Comparison of ENCODE assay signal across 1 cellular context in the genomic region with DNA sequence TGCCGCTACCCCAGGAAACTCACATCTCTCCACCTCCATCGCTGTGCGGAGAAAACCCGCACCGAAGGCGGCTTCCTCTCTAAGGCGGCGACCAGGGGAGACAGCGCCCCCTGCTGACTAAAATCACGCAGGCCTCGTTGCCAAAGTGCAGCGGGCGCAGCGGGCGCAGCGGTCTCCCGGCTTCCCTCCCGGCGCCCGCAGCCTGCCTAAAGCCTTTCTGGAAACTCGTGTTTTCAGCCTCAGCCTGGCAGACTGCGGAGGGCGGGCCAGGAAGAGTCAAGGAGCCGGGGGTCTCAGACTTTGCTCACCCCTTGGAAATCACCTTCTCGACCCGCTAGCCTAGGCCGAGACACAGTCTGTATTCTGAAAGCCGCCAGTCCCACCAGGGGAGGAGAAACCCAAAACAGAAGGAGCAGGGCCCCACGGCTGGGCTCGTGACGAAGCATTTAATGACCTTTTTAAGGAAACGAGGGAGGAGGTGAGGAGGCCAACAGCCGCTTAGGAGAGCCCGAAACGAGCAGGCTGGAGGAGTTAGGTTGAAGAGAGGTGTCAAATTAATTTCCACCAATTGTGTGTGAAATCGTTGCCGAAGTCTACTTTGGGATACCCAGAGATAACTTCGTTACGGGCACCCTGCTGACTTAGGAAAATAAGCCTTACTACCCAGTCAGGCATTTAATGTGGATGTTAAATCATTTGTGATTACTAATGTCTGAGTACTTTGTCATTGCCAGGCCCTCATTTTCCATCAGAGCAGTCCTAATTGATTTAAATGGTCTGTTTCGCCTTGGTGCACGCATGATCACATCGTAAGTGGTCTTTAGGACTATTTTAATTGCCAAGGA.
TF ChIP-seq lines count a peak whose summit lies in the region.

No MANE protein-coding gene starts in this region.

TF ChIP-seq in HEK293, 187 proteins besides CTCF, POLR2A, EP300 and RAD21 (continued from another document and continues in another):
- TF ChIP-seq, protein P1, sequence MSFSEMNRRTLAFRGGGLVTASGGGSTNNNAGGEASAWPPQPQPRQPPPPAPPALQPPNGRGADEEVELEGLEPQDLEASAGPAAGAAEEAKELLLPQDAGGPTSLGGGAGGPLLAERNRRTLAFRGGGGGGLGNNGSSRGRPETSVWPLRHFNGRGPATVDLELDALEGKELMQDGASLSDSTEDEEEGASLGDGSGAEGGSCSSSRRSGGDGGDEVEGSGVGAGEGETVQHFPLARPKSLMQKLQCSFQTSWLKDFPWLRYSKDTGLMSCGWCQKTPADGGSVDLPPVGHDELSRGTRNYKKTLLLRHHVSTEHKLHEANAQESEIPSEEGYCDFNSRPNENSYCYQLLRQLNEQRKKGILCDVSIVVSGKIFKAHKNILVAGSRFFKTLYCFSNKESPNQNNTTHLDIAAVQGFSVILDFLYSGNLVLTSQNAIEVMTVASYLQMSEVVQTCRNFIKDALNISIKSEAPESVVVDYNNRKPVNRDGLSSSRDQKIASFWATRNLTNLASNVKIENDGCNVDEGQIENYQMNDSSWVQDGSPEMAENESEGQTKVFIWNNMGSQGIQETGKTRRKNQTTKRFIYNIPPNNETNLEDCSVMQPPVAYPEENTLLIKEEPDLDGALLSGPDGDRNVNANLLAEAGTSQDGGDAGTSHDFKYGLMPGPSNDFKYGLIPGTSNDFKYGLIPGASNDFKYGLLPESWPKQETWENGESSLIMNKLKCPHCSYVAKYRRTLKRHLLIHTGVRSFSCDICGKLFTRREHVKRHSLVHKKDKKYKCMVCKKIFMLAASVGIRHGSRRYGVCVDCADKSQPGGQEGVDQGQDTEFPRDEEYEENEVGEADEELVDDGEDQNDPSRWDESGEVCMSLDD (tag by site-specific recombination; IDR thresholded peaks at IDR 0.05): no peak
- no peak for TF ChIP-seq KLF1 (tag by site-specific recombination; IDR thresholded peaks at IDR 0.05)
- peak; percentile 77 for TF ChIP-seq OVOL3 (tag by site-specific recombination; IDR thresholded peaks at IDR 0.05)
- TF ChIP-seq ZSCAN30 (tag by site-specific recombination; IDR thresholded peaks at IDR 0.05): peak; percentile 84; the same call in 1 of the 2 replicates
- no peak for TF ChIP-seq ZFP41 (tag by site-specific recombination; IDR thresholded peaks at IDR 0.05; ENCODE audit: borderline replicate concordance)
- TF ChIP-seq TCF7L2 (IDR thresholded peaks at IDR 0.05; ENCODE audit: borderline replicate concordance, low read depth, low read length): peak; percentile 56; the same call in 1 of the 2 replicates
- TF ChIP-seq, protein P2, sequence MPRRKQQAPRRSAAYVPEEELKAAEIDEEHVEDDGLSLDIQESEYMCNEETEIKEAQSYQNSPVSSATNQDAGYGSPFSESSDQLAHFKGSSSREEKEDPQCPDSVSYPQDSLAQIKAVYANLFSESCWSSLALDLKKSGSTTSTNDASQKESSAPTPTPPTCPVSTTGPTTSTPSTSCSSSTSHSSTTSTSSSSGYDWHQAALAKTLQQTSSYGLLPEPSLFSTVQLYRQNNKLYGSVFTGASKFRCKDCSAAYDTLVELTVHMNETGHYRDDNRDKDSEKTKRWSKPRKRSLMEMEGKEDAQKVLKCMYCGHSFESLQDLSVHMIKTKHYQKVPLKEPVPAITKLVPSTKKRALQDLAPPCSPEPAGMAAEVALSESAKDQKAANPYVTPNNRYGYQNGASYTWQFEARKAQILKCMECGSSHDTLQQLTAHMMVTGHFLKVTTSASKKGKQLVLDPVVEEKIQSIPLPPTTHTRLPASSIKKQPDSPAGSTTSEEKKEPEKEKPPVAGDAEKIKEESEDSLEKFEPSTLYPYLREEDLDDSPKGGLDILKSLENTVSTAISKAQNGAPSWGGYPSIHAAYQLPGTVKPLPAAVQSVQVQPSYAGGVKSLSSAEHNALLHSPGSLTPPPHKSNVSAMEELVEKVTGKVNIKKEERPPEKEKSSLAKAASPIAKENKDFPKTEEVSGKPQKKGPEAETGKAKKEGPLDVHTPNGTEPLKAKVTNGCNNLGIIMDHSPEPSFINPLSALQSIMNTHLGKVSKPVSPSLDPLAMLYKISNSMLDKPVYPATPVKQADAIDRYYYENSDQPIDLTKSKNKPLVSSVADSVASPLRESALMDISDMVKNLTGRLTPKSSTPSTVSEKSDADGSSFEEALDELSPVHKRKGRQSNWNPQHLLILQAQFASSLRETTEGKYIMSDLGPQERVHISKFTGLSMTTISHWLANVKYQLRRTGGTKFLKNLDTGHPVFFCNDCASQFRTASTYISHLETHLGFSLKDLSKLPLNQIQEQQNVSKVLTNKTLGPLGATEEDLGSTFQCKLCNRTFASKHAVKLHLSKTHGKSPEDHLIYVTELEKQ (tag by site-specific recombination; IDR thresholded peaks at IDR 0.05; ENCODE audit: borderline replicate concordance): peak; percentile 81
- TF ChIP-seq ZEB2 (tag by site-specific recombination; IDR thresholded peaks at IDR 0.05): peak; percentile 86
- peak; percentile 97 for TF ChIP-seq ZFP69B (tag by site-specific recombination; IDR thresholded peaks at IDR 0.05)
- TF ChIP-seq YY1 (tag by site-specific recombination; IDR thresholded peaks at IDR 0.05): peak; percentile 19; the same call in 1 of the 2 replicates
- TF ChIP-seq ZNF114 (tag by site-specific recombination; IDR thresholded peaks at IDR 0.05): no peak
- TF ChIP-seq ZNF561 (tag by site-specific recombination; IDR thresholded peaks at IDR 0.05; ENCODE audit: borderline replicate concordance): 0 out of 2 replicates have a peak, but pooled peaks have one; percentile 26
- TF ChIP-seq ZNF394 (tag by site-specific recombination; IDR thresholded peaks at IDR 0.05; ENCODE audit: borderline replicate concordance): peak; percentile 56; the same call in 1 of the 2 replicates
- TF ChIP-seq SALL2 (tag by site-specific recombination; IDR thresholded peaks at IDR 0.05; ENCODE audit: borderline replicate concordance): no peak
- TF ChIP-seq ZNF677 (tag by site-specific recombination; IDR thresholded peaks at IDR 0.05): no peak
- TF ChIP-seq ZNF391 (tag by site-specific recombination; IDR thresholded peaks at IDR 0.05; ENCODE audit: borderline replicate concordance, low read depth): 0 out of 2 replicates have a peak, but pooled peaks have one; percentile 31
- no peak for TF ChIP-seq ZNF544 (tag by site-specific recombination; IDR thresholded peaks at IDR 0.05)
- TF ChIP-seq ZNF600 (tag by site-specific recombination; IDR thresholded peaks at IDR 0.05): peak; percentile 66
- peak; percentile 77 for TF ChIP-seq ZBTB44 (tag by site-specific recombination; IDR thresholded peaks at IDR 0.05)
- peak; percentile 17; the same call in 1 of the 2 replicates for TF ChIP-seq ZNF324 (tag by site-specific recombination; IDR thresholded peaks at IDR 0.05)
- peak; percentile 96 for TF ChIP-seq ZBTB17 (tag by site-specific recombination; IDR thresholded peaks at IDR 0.05)
- peak; percentile 45; the same call in 1 of the 2 replicates for TF ChIP-seq ZBTB20 (tag by site-specific recombination; IDR thresholded peaks at IDR 0.05)
- peak; percentile 98 for TF ChIP-seq ZNF341 (tag by site-specific recombination; IDR thresholded peaks at IDR 0.05; ENCODE audit: low read depth)
- peak; percentile 91 for TF ChIP-seq ZNF366 (tag by site-specific recombination; conservative IDR thresholded peaks at IDR 0.05)
- peak; percentile 84 for TF ChIP-seq GLI2 (tag by site-specific recombination; IDR thresholded peaks at IDR 0.05; ENCODE audit: borderline replicate concordance, low read depth)
- peak; percentile 92 for TF ChIP-seq FEZF1 (tag by site-specific recombination; IDR thresholded peaks at IDR 0.05)
- TF ChIP-seq ZNF707 (tag by site-specific recombination; IDR thresholded peaks at IDR 0.05): no peak
- TF ChIP-seq HIC1 (tag by site-specific recombination; IDR thresholded peaks at IDR 0.05): peak; percentile 87
- peak; percentile 68; the same call in 1 of the 2 replicates for TF ChIP-seq IKZF3 (tag by site-specific recombination; IDR thresholded peaks at IDR 0.05)
- TF ChIP-seq ZNF692 (tag by site-specific recombination; IDR thresholded peaks at IDR 0.05): peak; percentile 98
- peak; percentile 83 for TF ChIP-seq ZNF629 (tag by site-specific recombination; IDR thresholded peaks at IDR 0.05)
- TF ChIP-seq PATZ1 (tag by site-specific recombination; IDR thresholded peaks at IDR 0.05): peak; percentile 60; the same call in 1 of the 2 replicates
- TF ChIP-seq KLF7 (tag by site-specific recombination; IDR thresholded peaks at IDR 0.05; ENCODE audit: borderline replicate concordance): no peak
- no peak for TF ChIP-seq EGR2 (tag by site-specific recombination; IDR thresholded peaks at IDR 0.05; ENCODE audit: low read depth)
- TF ChIP-seq, protein P3, sequence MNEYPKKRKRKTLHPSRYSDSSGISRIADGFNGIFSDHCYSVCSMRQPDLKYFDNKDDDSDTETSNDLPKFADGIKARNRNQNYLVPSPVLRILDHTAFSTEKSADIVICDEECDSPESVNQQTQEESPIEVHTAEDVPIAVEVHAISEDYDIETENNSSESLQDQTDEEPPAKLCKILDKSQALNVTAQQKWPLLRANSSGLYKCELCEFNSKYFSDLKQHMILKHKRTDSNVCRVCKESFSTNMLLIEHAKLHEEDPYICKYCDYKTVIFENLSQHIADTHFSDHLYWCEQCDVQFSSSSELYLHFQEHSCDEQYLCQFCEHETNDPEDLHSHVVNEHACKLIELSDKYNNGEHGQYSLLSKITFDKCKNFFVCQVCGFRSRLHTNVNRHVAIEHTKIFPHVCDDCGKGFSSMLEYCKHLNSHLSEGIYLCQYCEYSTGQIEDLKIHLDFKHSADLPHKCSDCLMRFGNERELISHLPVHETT (tag by site-specific recombination; IDR thresholded peaks at IDR 0.05): no peak; the same call in 1 of the 2 replicates
- peak; percentile 92 for TF ChIP-seq ZNF335 (tag by site-specific recombination; conservative IDR thresholded peaks at IDR 0.05)
- TF ChIP-seq, protein P4, sequence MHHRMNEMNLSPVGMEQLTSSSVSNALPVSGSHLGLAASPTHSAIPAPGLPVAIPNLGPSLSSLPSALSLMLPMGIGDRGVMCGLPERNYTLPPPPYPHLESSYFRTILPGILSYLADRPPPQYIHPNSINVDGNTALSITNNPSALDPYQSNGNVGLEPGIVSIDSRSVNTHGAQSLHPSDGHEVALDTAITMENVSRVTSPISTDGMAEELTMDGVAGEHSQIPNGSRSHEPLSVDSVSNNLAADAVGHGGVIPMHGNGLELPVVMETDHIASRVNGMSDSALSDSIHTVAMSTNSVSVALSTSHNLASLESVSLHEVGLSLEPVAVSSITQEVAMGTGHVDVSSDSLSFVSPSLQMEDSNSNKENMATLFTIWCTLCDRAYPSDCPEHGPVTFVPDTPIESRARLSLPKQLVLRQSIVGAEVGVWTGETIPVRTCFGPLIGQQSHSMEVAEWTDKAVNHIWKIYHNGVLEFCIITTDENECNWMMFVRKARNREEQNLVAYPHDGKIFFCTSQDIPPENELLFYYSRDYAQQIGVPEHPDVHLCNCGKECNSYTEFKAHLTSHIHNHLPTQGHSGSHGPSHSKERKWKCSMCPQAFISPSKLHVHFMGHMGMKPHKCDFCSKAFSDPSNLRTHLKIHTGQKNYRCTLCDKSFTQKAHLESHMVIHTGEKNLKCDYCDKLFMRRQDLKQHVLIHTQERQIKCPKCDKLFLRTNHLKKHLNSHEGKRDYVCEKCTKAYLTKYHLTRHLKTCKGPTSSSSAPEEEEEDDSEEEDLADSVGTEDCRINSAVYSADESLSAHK (tag by site-specific recombination; IDR thresholded peaks at IDR 0.05): peak; percentile 88
- TF ChIP-seq ZNF555 (tag by site-specific recombination; conservative IDR thresholded peaks at IDR 0.05): no peak
- TF ChIP-seq ZNF350 (tag by site-specific recombination; IDR thresholded peaks at IDR 0.05): no peak
